9 cellular contexts compared by ENCODE assay signal in genomic region chr1:15526021-15526489, GRCh38. TPM values are rescaled to one million over a fixed set of nuclear protein-coding genes. Genes with fewer than 3 reads are reported as not detected.
DNase-seq lines count a peak whose midpoint lies in the region; ATAC-seq and TF ChIP-seq lines count a peak whose summit lies in the region.
"Had no signal": no experiment of that assay in that cellular context is flagged by ENCODE, and none has a peak within 500 bp of the region (broad histone marks: within the 10 kb centered on the region; RNA-seq: fewer than 3 reads in every experiment).

No MANE protein-coding gene starts in this region.

- ATAC-seq in psoas muscle (no peak), GM19455 (IDR thresholded peaks at IDR 0.05; ENCODE audit: unreplicated experiment) (no peak), HG03342 (IDR thresholded peaks at IDR 0.05; ENCODE audit: unreplicated experiment) (no peak)
- ATAC-seq in activated CD4-positive, CD25-positive, alpha-beta regulatory T cell treated with anti-CD3 and anti-CD28 coated beads, Interleukin-2, amount 50 U/mL, for 24 hours, result no peak

- peak overlapping the region; percentile 67 for H3K4me2 ChIP-seq in DOHH2 (ENCODE audit: low read length)

- no peaks in the 10 kb centered on the region for H4K20me1 ChIP-seq in DOHH2 (ENCODE audit: control insufficient read depth, insufficient read depth, low read depth, low read length)

- TF ChIP-seq CTCF in DOHH2 (IDR thresholded peaks at IDR 0.05; ENCODE audit: low read depth, low read length, poor library complexity, severe bottlenecking) (no peak), epithelial cell of proximal tubule (conservative IDR thresholded peaks at IDR 0.05; ENCODE audit: low read depth, low read length) (no peak), psoas muscle (IDR thresholded peaks at IDR 0.05) (no peak), GM10266 (IDR thresholded peaks at IDR 0.05; ENCODE audit: control insufficient read depth, insufficient read depth, low read depth, missing control alignments) (no peak)

- H3K4me3 ChIP-seq in DOHH2 (ENCODE audit: low read length), result peak overlapping the region; percentile 80
- peak overlapping the region; percentile 82 for H3K4me3 ChIP-seq in epithelial cell of proximal tubule (ENCODE audit: low read depth, low read length)
- H3K4me3 ChIP-seq in psoas muscle, result peak overlapping the region; percentile 87

- H3K4me1 ChIP-seq in DOHH2 (ENCODE audit: control insufficient read depth, low read length) (peaks cover 28% of the 10 kb centered on the region), psoas muscle (peaks cover 26% of the 10 kb centered on the region)

- no peaks in the 10 kb centered on the region for H3K9me2 ChIP-seq in DOHH2 (replicated peaks; ENCODE audit: control insufficient read depth, low read length)

- intact Hi-C loops in psoas muscle (cut with DNase I), result loop anchor here in 1 of 2 donors (5.0 kb wide), 2 partner anchors 91 to 211 kb away; partner anchors contain the start of genes DDI2 and SLC25A34

- H3K9me3 ChIP-seq in DOHH2 (ENCODE audit: control insufficient read depth, insufficient read depth, low read length) (no peaks in the 10 kb centered on the region), psoas muscle (no peaks in the 10 kb centered on the region)

- H3F3A ChIP-seq in DOHH2 (ENCODE audit: control insufficient read depth, insufficient read depth), result peaks cover 7% of the 10 kb centered on the region; the same call in 1 of the 2 replicates

- H3K36me3 ChIP-seq in DOHH2 (ENCODE audit: control insufficient read depth, low read length) (no peaks in the 10 kb centered on the region), psoas muscle (ENCODE audit: insufficient read depth in 1 of 2, low read depth in 1 of 2) (peaks cover 0 to 22% of the 10 kb centered on the region in 2 donors)

- DNase-seq in RPMI8226 (peak; percentile 26), epithelial cell of proximal tubule (ENCODE audit: low read depth) (no peak), psoas muscle (no peak), GM10266 (ENCODE audit: extremely low spot score) (no peak)

- 13 to 15% (median 13%) methylated on average over 9 of the region's 9 CpGs for WGBS in psoas muscle, 3 donors

- no peaks in the 10 kb centered on the region for H3K27me3 ChIP-seq in DOHH2 (ENCODE audit: control insufficient read depth, low read length)
- H3K27me3 ChIP-seq in psoas muscle (ENCODE audit: insufficient read depth in 3 of 3, low read length in 2 of 3), result no peaks in the 10 kb centered on the region

- peaks cover 28% of the 10 kb centered on the region for H3K79me2 ChIP-seq in DOHH2 (ENCODE audit: control insufficient read depth, low read length)

- H3K27ac ChIP-seq in DOHH2 (ENCODE audit: low read depth, low read length), result peak overlapping the region; percentile 43
- peak overlapping the region; percentile 90 for H3K27ac ChIP-seq in psoas muscle

RNA-seq across cellular contexts. Expression of gene DNAJC16, which starts 0.6 kb away (rescaled TPM):
- 9.8 and 13.5 TPM in 2 replicates for total RNA-seq in epithelial cell of proximal tubule
- total RNA-seq in psoas muscle, result 10 to 100 TPM; 17.2 to 29.9 (median 22.7) TPM
- polyA plus RNA-seq in psoas muscle, result 10 to 100 TPM in 1 of 3 donors, 1 to 10 TPM in 2; 6.8 to 16.2 (median 6.8) TPM

RNA-seq across cellular contexts. Expression of gene CASP9, which starts 2.0 kb away (rescaled TPM):
- total RNA-seq in epithelial cell of proximal tubule (10.3 and 24.2 TPM in 2 replicates), psoas muscle (1 to 10 TPM; 6.1 to 8.9 (median 7.4) TPM)
- polyA plus RNA-seq in psoas muscle, result 10 to 100 TPM in 1 of 3 donors, 1 to 10 TPM in 2; 5.3 to 10.5 (median 9.9) TPM

RNA-seq across cellular contexts. Expression of gene CELA2B, which starts 50.2 kb away (rescaled TPM):
- total RNA-seq in epithelial cell of proximal tubule, result not detected in 2 replicates
- under 1 TPM in 1 of 4 donors, not detected in 3; 0.36 TPM for total RNA-seq in psoas muscle
- not detected for polyA plus RNA-seq in psoas muscle
- total RNA-seq: HT1080 had no signal

RNA-seq across cellular contexts. Expression of gene AGMAT, which starts 58.8 kb away (rescaled TPM):
- 3.2 and 3.8 TPM in 2 replicates for total RNA-seq in epithelial cell of proximal tubule
- total RNA-seq in psoas muscle, result 10 to 100 TPM in 1 of 4 donors, 1 to 10 TPM in 3; 2.6 to 12.6 (median 3.4) TPM
- polyA plus RNA-seq in psoas muscle, result 1 to 10 TPM; 2.6 to 8.1 (median 7.2) TPM
- total RNA-seq: HT1080 had no signal
